ENCODE assay signal across 8 cellular contexts in the genomic region with DNA sequence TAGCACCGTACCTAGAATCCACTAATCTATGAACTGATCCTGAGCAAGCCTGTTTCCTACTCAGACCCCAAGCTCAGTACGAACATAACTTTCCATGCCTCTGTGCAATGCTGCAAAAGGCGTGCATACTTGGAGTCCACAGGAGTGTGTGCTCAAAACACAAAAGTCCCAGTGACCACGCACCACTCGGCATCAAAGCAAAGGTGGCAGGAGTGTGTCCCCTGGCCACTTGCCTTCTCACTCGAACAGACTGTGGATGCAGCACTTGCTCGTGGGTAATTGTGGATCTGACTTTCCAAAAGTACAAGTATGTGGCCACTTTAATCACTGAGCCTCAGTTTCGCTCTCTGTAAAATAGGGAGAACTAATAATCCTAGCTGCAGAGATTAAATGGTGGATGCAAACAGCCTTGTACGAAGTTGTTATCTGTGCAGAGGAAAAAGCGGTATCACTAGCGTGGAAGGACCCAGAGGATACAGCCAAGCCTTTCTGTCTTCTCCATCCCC. TPM values are rescaled to one million over a fixed set of nuclear protein-coding genes. Genes with fewer than 3 reads are reported as not detected.
A peak's percentile ranks its signal among the peaks of the same experiment; 100 is the strongest.
DNase-seq lines count a peak whose midpoint lies in the region; ATAC-seq and TF ChIP-seq lines count a peak whose summit lies in the region.

No MANE protein-coding gene starts in this region.

- TF ChIP-seq POLR2A in gastrocnemius medialis (IDR thresholded peaks at IDR 0.05) = no peak

- DNase-seq in GM12865 (ENCODE audit: low read depth) (no peak), fibroblast of villous mesenchyme (ENCODE audit: low read depth) (no peak), gastrocnemius medialis (no peak), NCI-H1436 (lab: John Stamatoyannopoulos, UW) (no peak), NCI-H146 (lab: John Stamatoyannopoulos, UW) (no peak), KBM-7 (no peak)

- H3K27ac ChIP-seq in VCaP (peak overlapping the region; percentile 84), gastrocnemius medialis (peak overlapping the region; percentile 88 to 96 (median 94))

- no peaks in the 10 kb centered on the region for H3K27me3 ChIP-seq in gastrocnemius medialis

- ATAC-seq in gastrocnemius medialis (no peak), HG03565 (IDR thresholded peaks at IDR 0.05; ENCODE audit: unreplicated experiment) (no peak)

- H3K4me3 ChIP-seq in GM12865 (ENCODE audit: low read depth, low read length) (peak overlapping the region; percentile 78), fibroblast of villous mesenchyme (ENCODE audit: low read depth, low read length) (peak overlapping the region; percentile 97), gastrocnemius medialis (peak overlapping the region; percentile 67 to 79 (median 76))

- TF ChIP-seq CTCF in GM12865 (IDR thresholded peaks at IDR 0.05; ENCODE audit: insufficient read depth, low read depth, low read length, missing control alignments) = no peak
- no peak for TF ChIP-seq CTCF in VCaP (conservative IDR thresholded peaks at IDR 0.05)
- TF ChIP-seq CTCF in fibroblast of villous mesenchyme (IDR thresholded peaks at IDR 0.05; ENCODE audit: insufficient read depth, low read depth, low read length) = no peak
- no peak for TF ChIP-seq CTCF in gastrocnemius medialis (IDR thresholded peaks at IDR 0.05 in 4 of 5, conservative IDR thresholded peaks at IDR 0.05 in 1 of 5)

- no peaks in the 10 kb centered on the region for H3K36me3 ChIP-seq in gastrocnemius medialis

- no peaks in the 10 kb centered on the region for H3K9me3 ChIP-seq in gastrocnemius medialis

- H3K4me1 ChIP-seq in gastrocnemius medialis = peaks cover 22 to 24% of the 10 kb centered on the region in 2 donors

- intact Hi-C loops in gastrocnemius medialis (cut with DNase I; ENCODE audit: low total_unique reads) = loop anchor here (2.0 to 10.0 kb wide), 4 partner anchors 26 to 1332 kb away; a partner anchor contains a TSS

- in situ Hi-C loops in gastrocnemius medialis (cut with MboI; ENCODE audit: low sequenced_read_pairs in 4 of 4) (loop anchor here in 1 of 4 donors (25.0 kb wide), 1 partner anchor 359 kb away; a partner anchor contains a TSS), KBM-7 (cut with MboI; ENCODE audit: low pct_unique_long_range_greater_than_20kb, low sequenced_read_pairs) (no loop called here)

RNA-seq across cellular contexts. Expression of a gene that starts 0.3 kb away (rescaled TPM):
- total RNA-seq in fibroblast of villous mesenchyme (3.2 and 3.9 TPM in 2 replicates), gastrocnemius medialis (1 to 10 TPM; 3.2 to 6.3 (median 5.1) TPM)
